Comparison of ENCODE assay signal across 2 cellular contexts in genomic region chr6:44081753-44082152, GRCh38.
TF ChIP-seq lines count a peak whose summit lies in the region.

No MANE protein-coding gene starts in this region.

TF ChIP-seq in HepG2, 621 proteins besides CTCF, POLR2A, EP300 and RAD21:
- TF ChIP-seq THAP11 (CRISPR knock-in tag; IDR thresholded peaks at IDR 0.05) (no peak), ZNF879 (CRISPR knock-in tag; IDR thresholded peaks at IDR 0.05) (no peak), GLI4 (CRISPR knock-in tag; IDR thresholded peaks at IDR 0.05; ENCODE audit: borderline replicate concordance) (no peak), ZFX (CRISPR knock-in tag; IDR thresholded peaks at IDR 0.05; ENCODE audit: low read depth) (no peak), ZNF687 (CRISPR knock-in tag; IDR thresholded peaks at IDR 0.05) (peak; percentile 46), POLR2AphosphoS5 (IDR thresholded peaks at IDR 0.05; ENCODE audit: low read depth, low read length) (peak; percentile 38; the same call in 1 of the 2 replicates), POLR2G (IDR thresholded peaks at IDR 0.05; ENCODE audit: low read depth, low read length) (no peak), LCORL (IDR thresholded peaks at IDR 0.05) (no peak), LCORL (CRISPR knock-in tag; IDR thresholded peaks at IDR 0.05) (no peak), ZNF724P (CRISPR knock-in tag; IDR thresholded peaks at IDR 0.05; ENCODE audit: borderline replicate concordance) (0 out of 2 replicates have a peak, but pooled peaks have one; percentile 29), MXD3 (CRISPR knock-in tag; IDR thresholded peaks at IDR 0.05) (no peak), ZNF605 (CRISPR knock-in tag; IDR thresholded peaks at IDR 0.05) (0 out of 2 replicates have a peak, but pooled peaks have one; percentile 15), NRL (CRISPR knock-in tag; IDR thresholded peaks at IDR 0.05; ENCODE audit: borderline replicate concordance) (no peak), ZNF431 (CRISPR knock-in tag; IDR thresholded peaks at IDR 0.05; ENCODE audit: borderline replicate concordance, low read depth) (no peak), TAF15 (IDR thresholded peaks at IDR 0.05; ENCODE audit: low read depth, low read length, poor library complexity, severe bottlenecking) (no peak), SPEN (CRISPR knock-in tag; IDR thresholded peaks at IDR 0.05; ENCODE audit: low read depth) (no peak)
- TF ChIP-seq, protein P1, sequence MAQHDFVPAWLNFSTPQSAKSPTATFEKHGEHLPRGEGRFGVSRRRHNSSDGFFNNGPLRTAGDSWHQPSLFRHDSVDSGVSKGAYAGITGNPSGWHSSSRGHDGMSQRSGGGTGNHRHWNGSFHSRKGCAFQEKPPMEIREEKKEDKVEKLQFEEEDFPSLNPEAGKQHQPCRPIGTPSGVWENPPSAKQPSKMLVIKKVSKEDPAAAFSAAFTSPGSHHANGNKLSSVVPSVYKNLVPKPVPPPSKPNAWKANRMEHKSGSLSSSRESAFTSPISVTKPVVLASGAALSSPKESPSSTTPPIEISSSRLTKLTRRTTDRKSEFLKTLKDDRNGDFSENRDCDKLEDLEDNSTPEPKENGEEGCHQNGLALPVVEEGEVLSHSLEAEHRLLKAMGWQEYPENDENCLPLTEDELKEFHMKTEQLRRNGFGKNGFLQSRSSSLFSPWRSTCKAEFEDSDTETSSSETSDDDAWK (CRISPR knock-in tag; IDR thresholded peaks at IDR 0.05), result no peak
- TF ChIP-seq, protein P2, sequence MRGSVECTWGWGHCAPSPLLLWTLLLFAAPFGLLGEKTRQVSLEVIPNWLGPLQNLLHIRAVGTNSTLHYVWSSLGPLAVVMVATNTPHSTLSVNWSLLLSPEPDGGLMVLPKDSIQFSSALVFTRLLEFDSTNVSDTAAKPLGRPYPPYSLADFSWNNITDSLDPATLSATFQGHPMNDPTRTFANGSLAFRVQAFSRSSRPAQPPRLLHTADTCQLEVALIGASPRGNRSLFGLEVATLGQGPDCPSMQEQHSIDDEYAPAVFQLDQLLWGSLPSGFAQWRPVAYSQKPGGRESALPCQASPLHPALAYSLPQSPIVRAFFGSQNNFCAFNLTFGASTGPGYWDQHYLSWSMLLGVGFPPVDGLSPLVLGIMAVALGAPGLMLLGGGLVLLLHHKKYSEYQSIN (CRISPR knock-in tag; IDR thresholded peaks at IDR 0.05; ENCODE audit: borderline replicate concordance), result no peak
- TF ChIP-seq, protein P3, sequence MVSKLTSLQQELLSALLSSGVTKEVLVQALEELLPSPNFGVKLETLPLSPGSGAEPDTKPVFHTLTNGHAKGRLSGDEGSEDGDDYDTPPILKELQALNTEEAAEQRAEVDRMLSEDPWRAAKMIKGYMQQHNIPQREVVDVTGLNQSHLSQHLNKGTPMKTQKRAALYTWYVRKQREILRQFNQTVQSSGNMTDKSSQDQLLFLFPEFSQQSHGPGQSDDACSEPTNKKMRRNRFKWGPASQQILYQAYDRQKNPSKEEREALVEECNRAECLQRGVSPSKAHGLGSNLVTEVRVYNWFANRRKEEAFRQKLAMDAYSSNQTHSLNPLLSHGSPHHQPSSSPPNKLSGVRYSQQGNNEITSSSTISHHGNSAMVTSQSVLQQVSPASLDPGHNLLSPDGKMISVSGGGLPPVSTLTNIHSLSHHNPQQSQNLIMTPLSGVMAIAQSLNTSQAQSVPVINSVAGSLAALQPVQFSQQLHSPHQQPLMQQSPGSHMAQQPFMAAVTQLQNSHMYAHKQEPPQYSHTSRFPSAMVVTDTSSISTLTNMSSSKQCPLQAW (CRISPR knock-in tag; IDR thresholded peaks at IDR 0.05), result peak; percentile 57; the same call in 1 of the 2 replicates

TF ChIP-seq in H1, 55 proteins besides CTCF, POLR2A, EP300 and RAD21:
- no peak for TF ChIP-seq RBBP5 (IDR thresholded peaks at IDR 0.05; ENCODE audit: borderline replicate concordance, low read depth, low read length)
- TF ChIP-seq EGR1 (IDR thresholded peaks at IDR 0.05; ENCODE audit: borderline replicate concordance, low read depth, low read length), result no peak
- no peak for TF ChIP-seq ASH2L (IDR thresholded peaks at IDR 0.05; ENCODE audit: low read length)
- TF ChIP-seq SIRT6 (IDR thresholded peaks at IDR 0.05; ENCODE audit: low read length), result no peak
- TF ChIP-seq CTBP2 (IDR thresholded peaks at IDR 0.05; ENCODE audit: borderline replicate concordance, insufficient read depth, insufficient read length, low read length), result no peak
- TF ChIP-seq SAP30 (IDR thresholded peaks at IDR 0.05; ENCODE audit: insufficient read depth, insufficient replicate concordance, low read length), result no peak
